Comparison of ENCODE assay signal across 1 cellular context in genomic region chr10:125144693-125145623, GRCh38.
TF ChIP-seq lines count a peak whose summit lies in the region.

No MANE protein-coding gene starts in this region.

TF ChIP-seq in H1, 55 proteins besides CTCF, POLR2A, EP300 and RAD21 (continued from another document):
- no peak for TF ChIP-seq CHD7 (IDR thresholded peaks at IDR 0.05; ENCODE audit: insufficient replicate concordance, low read length)
- no peak for TF ChIP-seq SP1 (IDR thresholded peaks at IDR 0.05; ENCODE audit: low read depth, low read length)
